In the genomic region with DNA sequence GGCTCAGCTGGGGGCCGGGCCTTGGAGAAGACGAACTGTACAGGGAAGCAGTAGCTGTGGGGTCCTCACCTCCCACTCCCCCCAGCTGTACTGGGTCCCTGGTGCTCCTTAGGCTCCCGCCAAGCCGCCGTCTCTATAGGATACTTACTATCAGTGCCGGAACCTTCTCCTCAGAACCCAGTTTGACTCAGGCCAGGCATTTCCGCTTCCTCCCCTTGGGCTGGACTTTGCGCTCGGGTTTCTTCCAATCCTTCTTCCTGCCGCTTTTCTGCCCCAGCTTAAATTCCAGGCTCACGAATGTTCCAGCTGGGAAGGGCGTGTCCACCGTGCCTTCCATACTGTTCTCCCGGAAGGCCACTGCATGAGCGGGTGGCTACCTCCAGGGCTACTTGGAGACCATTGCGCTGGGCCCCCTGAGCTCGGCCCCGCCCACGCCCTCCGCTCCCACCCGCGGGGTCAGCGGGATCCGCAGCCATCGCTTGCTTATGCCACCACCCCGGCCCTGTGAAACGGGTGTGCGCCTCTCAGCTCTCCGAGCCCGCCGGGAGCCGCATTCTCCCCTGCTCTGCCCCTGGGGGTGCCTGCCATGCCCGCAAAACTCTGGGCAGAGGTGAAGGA, we compare ENCODE assay signal across 21 cellular contexts.
DNase-seq lines count a peak whose midpoint lies in the region; ATAC-seq, FAIRE-seq and TF ChIP-seq lines count a peak whose summit lies in the region.
"Had no signal": no experiment of that assay in that cellular context is flagged by ENCODE, and none has a peak within 500 bp of the region (broad histone marks: within the 10 kb centered on the region; RNA-seq: fewer than 3 reads in every experiment).

No MANE protein-coding gene starts in this region.

- DNase-seq in NCI-H748 (lab: John Stamatoyannopoulos, UW; ENCODE audit: unreplicated experiment) = peak; percentile 64
- DNase-seq in NCI-H748 treated with DMSO at 0.1 percent for 48 hours (lab: John Stamatoyannopoulos, UW) = no peak
- peak; percentile 67 for DNase-seq in urothelium cell line (ENCODE audit: low spot score)
- DNase-seq in tibial nerve (ENCODE audit: low spot score in 2 of 2) = no peak
- no peak for DNase-seq in erythroblast (lab: John Stamatoyannopoulos, UW)
- DNase-seq: DMS53, GF-D8, Kasumi-1, NCI-H1092 treated with DMSO at 0.1 percent for 48 hours, NCI-H1436 treated with DMSO at 0.1 percent for 48 hours, NCI-H187 treated with DMSO at 0.1 percent for 48 hours, NCI-H226, NCI-H510A, NCI-H69, SHP77 had no signal

- H3K4me1 ChIP-seq in HUES6 (ENCODE audit: control insufficient read depth, insufficient read depth, low read length) (no peaks in the 10 kb centered on the region), tibial nerve (no peaks in the 10 kb centered on the region)

- H3K27me3 ChIP-seq in HUES6 (ENCODE audit: control insufficient read depth, insufficient read depth, low read length) (no peaks in the 10 kb centered on the region; the same call in 1 of the 2 replicates), tibial nerve (no peaks in the 10 kb centered on the region)

- H3K4me3 ChIP-seq in HUES6 (ENCODE audit: low read depth, low read length) (peak overlapping the region; percentile 23; the same call in 1 of the 2 replicates), tibial nerve (no peak overlapping the region)
- H3K4me3 ChIP-seq: K562 had no signal

- no peak for TF ChIP-seq EP300 in tibial nerve (IDR thresholded peaks at IDR 0.05)

- FAIRE-seq in urothelium cell line (lab: Jason Lieb, UNC) = peak; percentile 76
- FAIRE-seq: GM12891, H1, K562 had no signal

- WGBS in tibial nerve, 2 donors = 62 to 70% methylated on average over 32 to 33 of the region's 33 CpGs

- no peak overlapping the region for H3K9ac ChIP-seq in HUES6 (ENCODE audit: low read length)

- H3K36me3 ChIP-seq in HUES6 (ENCODE audit: control insufficient read depth, insufficient read depth, low read length) (no peaks in the 10 kb centered on the region), tibial nerve (no peaks in the 10 kb centered on the region)

- H3K9me3 ChIP-seq in HUES6 (ENCODE audit: control insufficient read depth, insufficient read depth, low read depth, low read length) (peaks cover 58% of the 10 kb centered on the region; the same call in 1 of the 2 replicates), tibial nerve (peaks cover 0 to 36% (median 0%) of the 10 kb centered on the region in 4 donors)

- no peak for TF ChIP-seq CTCF in tibial nerve (IDR thresholded peaks at IDR 0.05)

- peak; percentile 92 for ATAC-seq in SK-N-SH treated with all-trans-retinoic acid at 6 μM for 48 hours
- ATAC-seq: K562 had no signal

- no peak for TF ChIP-seq POLR2A in tibial nerve (IDR thresholded peaks at IDR 0.05)
- no peak for TF ChIP-seq POLR2A in erythroblast (IDR thresholded peaks at IDR 0.05; ENCODE audit: low read length)

- H3K27ac ChIP-seq in HUES6 (ENCODE audit: low read depth, low read length) (no peak overlapping the region), tibial nerve (no peak overlapping the region)
- H3K27ac ChIP-seq: RWPE1 had no signal

TF ChIP-seq in SK-N-SH treated with all-trans-retinoic acid at 6 μM for 48 hours, 23 proteins besides CTCF, POLR2A, EP300 and RAD21:
- TF ChIP-seq ZC3H10 (CRISPR knock-in tag; IDR thresholded peaks at IDR 0.05) (no peak), ZFP30 (CRISPR knock-in tag; IDR thresholded peaks at IDR 0.05) (no peak), RARB (CRISPR knock-in tag; IDR thresholded peaks at IDR 0.05) (no peak), ESRRG (CRISPR knock-in tag; IDR thresholded peaks at IDR 0.05) (no peak), ZFP3 (CRISPR knock-in tag; IDR thresholded peaks at IDR 0.05) (no peak), BACH2 (CRISPR knock-in tag; IDR thresholded peaks at IDR 0.05; ENCODE audit: borderline replicate concordance) (no peak), GLIS3 (CRISPR knock-in tag; IDR thresholded peaks at IDR 0.05) (no peak), TOX (CRISPR knock-in tag; IDR thresholded peaks at IDR 0.05; ENCODE audit: borderline replicate concordance) (no peak), ZNF70 (CRISPR knock-in tag; IDR thresholded peaks at IDR 0.05) (no peak), ISL1 (CRISPR knock-in tag; IDR thresholded peaks at IDR 0.05) (no peak), CSDC2 (CRISPR knock-in tag; IDR thresholded peaks at IDR 0.05) (no peak), OSR1 (CRISPR knock-in tag; IDR thresholded peaks at IDR 0.05) (no peak), ARNTL (CRISPR knock-in tag; IDR thresholded peaks at IDR 0.05; ENCODE audit: borderline replicate concordance, low read depth) (no peak), ZNF565 (CRISPR knock-in tag; conservative IDR thresholded peaks at IDR 0.05; ENCODE audit: low read depth) (no peak)
- TF ChIP-seq, protein P1, sequence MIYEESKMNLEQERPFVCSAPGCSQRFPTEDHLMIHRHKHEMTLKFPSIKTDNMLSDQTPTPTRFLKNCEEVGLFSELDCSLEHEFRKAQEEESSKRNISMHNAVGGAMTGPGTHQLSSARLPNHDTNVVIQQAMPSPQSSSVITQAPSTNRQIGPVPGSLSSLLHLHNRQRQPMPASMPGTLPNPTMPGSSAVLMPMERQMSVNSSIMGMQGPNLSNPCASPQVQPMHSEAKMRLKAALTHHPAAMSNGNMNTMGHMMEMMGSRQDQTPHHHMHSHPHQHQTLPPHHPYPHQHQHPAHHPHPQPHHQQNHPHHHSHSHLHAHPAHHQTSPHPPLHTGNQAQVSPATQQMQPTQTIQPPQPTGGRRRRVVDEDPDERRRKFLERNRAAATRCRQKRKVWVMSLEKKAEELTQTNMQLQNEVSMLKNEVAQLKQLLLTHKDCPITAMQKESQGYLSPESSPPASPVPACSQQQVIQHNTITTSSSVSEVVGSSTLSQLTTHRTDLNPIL (CRISPR knock-in tag; IDR thresholded peaks at IDR 0.05; ENCODE audit: low read depth) = no peak
- TF ChIP-seq, protein P2, sequence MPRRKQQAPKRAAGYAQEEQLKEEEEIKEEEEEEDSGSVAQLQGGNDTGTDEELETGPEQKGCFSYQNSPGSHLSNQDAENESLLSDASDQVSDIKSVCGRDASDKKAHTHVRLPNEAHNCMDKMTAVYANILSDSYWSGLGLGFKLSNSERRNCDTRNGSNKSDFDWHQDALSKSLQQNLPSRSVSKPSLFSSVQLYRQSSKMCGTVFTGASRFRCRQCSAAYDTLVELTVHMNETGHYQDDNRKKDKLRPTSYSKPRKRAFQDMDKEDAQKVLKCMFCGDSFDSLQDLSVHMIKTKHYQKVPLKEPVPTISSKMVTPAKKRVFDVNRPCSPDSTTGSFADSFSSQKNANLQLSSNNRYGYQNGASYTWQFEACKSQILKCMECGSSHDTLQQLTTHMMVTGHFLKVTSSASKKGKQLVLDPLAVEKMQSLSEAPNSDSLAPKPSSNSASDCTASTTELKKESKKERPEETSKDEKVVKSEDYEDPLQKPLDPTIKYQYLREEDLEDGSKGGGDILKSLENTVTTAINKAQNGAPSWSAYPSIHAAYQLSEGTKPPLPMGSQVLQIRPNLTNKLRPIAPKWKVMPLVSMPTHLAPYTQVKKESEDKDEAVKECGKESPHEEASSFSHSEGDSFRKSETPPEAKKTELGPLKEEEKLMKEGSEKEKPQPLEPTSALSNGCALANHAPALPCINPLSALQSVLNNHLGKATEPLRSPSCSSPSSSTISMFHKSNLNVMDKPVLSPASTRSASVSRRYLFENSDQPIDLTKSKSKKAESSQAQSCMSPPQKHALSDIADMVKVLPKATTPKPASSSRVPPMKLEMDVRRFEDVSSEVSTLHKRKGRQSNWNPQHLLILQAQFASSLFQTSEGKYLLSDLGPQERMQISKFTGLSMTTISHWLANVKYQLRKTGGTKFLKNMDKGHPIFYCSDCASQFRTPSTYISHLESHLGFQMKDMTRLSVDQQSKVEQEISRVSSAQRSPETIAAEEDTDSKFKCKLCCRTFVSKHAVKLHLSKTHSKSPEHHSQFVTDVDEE (CRISPR knock-in tag; IDR thresholded peaks at IDR 0.05) = no peak
- TF ChIP-seq, protein P3, sequence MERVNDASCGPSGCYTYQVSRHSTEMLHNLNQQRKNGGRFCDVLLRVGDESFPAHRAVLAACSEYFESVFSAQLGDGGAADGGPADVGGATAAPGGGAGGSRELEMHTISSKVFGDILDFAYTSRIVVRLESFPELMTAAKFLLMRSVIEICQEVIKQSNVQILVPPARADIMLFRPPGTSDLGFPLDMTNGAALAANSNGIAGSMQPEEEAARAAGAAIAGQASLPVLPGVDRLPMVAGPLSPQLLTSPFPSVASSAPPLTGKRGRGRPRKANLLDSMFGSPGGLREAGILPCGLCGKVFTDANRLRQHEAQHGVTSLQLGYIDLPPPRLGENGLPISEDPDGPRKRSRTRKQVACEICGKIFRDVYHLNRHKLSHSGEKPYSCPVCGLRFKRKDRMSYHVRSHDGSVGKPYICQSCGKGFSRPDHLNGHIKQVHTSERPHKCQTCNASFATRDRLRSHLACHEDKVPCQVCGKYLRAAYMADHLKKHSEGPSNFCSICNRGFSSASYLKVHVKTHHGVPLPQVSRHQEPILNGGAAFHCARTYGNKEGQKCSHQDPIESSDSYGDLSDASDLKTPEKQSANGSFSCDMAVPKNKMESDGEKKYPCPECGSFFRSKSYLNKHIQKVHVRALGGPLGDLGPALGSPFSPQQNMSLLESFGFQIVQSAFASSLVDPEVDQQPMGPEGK (CRISPR knock-in tag; IDR thresholded peaks at IDR 0.05; ENCODE audit: borderline replicate concordance) = no peak
- TF ChIP-seq, protein P4, sequence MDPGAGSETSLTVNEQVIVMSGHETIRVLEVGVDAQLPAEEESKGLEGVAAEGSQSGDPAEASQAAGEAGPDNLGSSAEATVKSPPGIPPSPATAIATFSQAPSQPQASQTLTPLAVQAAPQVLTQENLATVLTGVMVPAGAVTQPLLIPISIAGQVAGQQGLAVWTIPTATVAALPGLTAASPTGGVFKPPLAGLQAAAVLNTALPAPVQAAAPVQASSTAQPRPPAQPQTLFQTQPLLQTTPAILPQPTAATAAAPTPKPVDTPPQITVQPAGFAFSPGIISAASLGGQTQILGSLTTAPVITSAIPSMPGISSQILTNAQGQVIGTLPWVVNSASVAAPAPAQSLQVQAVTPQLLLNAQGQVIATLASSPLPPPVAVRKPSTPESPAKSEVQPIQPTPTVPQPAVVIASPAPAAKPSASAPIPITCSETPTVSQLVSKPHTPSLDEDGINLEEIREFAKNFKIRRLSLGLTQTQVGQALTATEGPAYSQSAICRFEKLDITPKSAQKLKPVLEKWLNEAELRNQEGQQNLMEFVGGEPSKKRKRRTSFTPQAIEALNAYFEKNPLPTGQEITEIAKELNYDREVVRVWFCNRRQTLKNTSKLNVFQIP (CRISPR knock-in tag; IDR thresholded peaks at IDR 0.05; ENCODE audit: borderline replicate concordance, low read depth) = no peak

Comparison
In these comparisons a context has a peak if more than half of its experiments do, and no peak if none do; other contexts are left out.
1. DNase-seq: peak in NCI-H748 (single experiment) and urothelium cell line (single experiment); none in NCI-H748 treated with DMSO at 0.1 percent for 48 hours (single experiment), tibial nerve (0 of 2) and erythroblast (0 of 2).